ENCODE assay signal across 8 cellular contexts in genomic region chr16:55508271-55508921, GRCh38. TPM values are rescaled to one million over a fixed set of nuclear protein-coding genes. Genes with fewer than 3 reads are reported as not detected.
DNase-seq lines count a peak whose midpoint lies in the region; ATAC-seq and TF ChIP-seq lines count a peak whose summit lies in the region.

No MANE protein-coding gene starts in this region.

- H3K4me3 ChIP-seq in CD8-positive, alpha-beta memory T cell (ENCODE audit: low read length), result no peak overlapping the region
- H3K4me3 ChIP-seq in Panc1 (ENCODE audit: low read depth in 2 of 2, low read length in 2 of 2) (peak overlapping the region; percentile 81 to 82), fibroblast of mammary gland (ENCODE audit: control insufficient read depth, low read depth, low read length) (peak overlapping the region; percentile 52), parathyroid adenoma (ENCODE audit: low read depth, low read length) (peak overlapping the region; percentile 58)

- H3K4me1 ChIP-seq in CD8-positive, alpha-beta memory T cell (ENCODE audit: insufficient read depth, low read length), result no peaks in the 10 kb centered on the region
- peaks cover 17% of the 10 kb centered on the region for H3K4me1 ChIP-seq in Panc1 (ENCODE audit: control insufficient read depth, insufficient read depth, low read length)
- peaks cover 2% of the 10 kb centered on the region for H3K4me1 ChIP-seq in parathyroid adenoma

- peak overlapping the region in 4 of 7 donors; percentile 9 to 57 (median 18) for H3K4me3 Mint-ChIP-seq in CD8-positive, alpha-beta memory T cell

- H3K9me3 ChIP-seq in CD8-positive, alpha-beta memory T cell (ENCODE audit: low read length), result no peaks in the 10 kb centered on the region
- H3K9me3 ChIP-seq in Panc1 (ENCODE audit: control insufficient read depth, insufficient read depth, low read depth, low read length) (peaks cover 6% of the 10 kb centered on the region; the same call in 1 of the 2 replicates), parathyroid adenoma (ENCODE audit: control insufficient read depth, low read length) (no peaks in the 10 kb centered on the region)

- POLR2A ChIA-PET in CD8-positive, alpha-beta memory T cell (lab: Charles Lee), result no interaction called here
- POLR2A ChIA-PET in Panc1 (lab: Charles Lee), result no interaction called here

- BruUV-seq in Panc1 (replicated peaks; lab: Mats Ljungman, UMichigan), result no TSS peak

- H3K36me3 ChIP-seq in CD8-positive, alpha-beta memory T cell (ENCODE audit: insufficient read depth, low read length), result no peaks in the 10 kb centered on the region
- H3K36me3 ChIP-seq in Panc1 (ENCODE audit: control insufficient read depth, insufficient read depth, low read length) (no peaks in the 10 kb centered on the region), parathyroid adenoma (ENCODE audit: control insufficient read depth, insufficient read depth, low read length) (no peaks in the 10 kb centered on the region)

- intact Hi-C loops in Panc1 (cut with micrococcal nuclease; ENCODE audit: unreplicated experiment), result no loop called here

- H3K9me3 Mint-ChIP-seq in CD8-positive, alpha-beta memory T cell, result peaks cover 0 to 22% (median 14%) of the 10 kb centered on the region in 5 donors

- no peak for DNase-seq in CD8-positive, alpha-beta memory T cell
- DNase-seq in Panc1 (ENCODE audit: low read depth, low spot score) (no peak), fibroblast of mammary gland (ENCODE audit: low read depth) (no peak), NCI-H1417 treated with DMSO at 0.1 percent for 48 hours (lab: John Stamatoyannopoulos, UW) (no peak), occipital lobe (lab: John Stamatoyannopoulos, UW) (no peak), NCI-H526 (lab: John Stamatoyannopoulos, UW) (no peak)

- peaks cover 33 to 69% of the 10 kb centered on the region in 2 donors for H3K27me3 Mint-ChIP-seq in CD8-positive, alpha-beta memory T cell

- TF ChIP-seq CTCF in Panc1 (IDR thresholded peaks at IDR 0.05) (no peak), fibroblast of mammary gland (conservative IDR thresholded peaks at IDR 0.05; ENCODE audit: control insufficient read depth, insufficient read depth, low read depth, low read length) (no peak), parathyroid adenoma (IDR thresholded peaks at IDR 0.05) (no peak)

- H3K36me3 Mint-ChIP-seq in CD8-positive, alpha-beta memory T cell, result peaks cover 0 to 3% (median 0%) of the 10 kb centered on the region in 3 donors

- CTCF ChIA-PET in CD8-positive, alpha-beta memory T cell (lab: Charles Lee), result no interaction called here
- CTCF ChIA-PET in Panc1 (lab: Charles Lee), result no interaction called here

- no peak overlapping the region for H3K27ac ChIP-seq in CD8-positive, alpha-beta memory T cell (ENCODE audit: low read depth, low read length)
- peak overlapping the region; percentile 77 for H3K27ac ChIP-seq in Panc1 (ENCODE audit: low read length)
- peak overlapping the region; percentile 41 for H3K27ac ChIP-seq in parathyroid adenoma

- no peak for ATAC-seq in Panc1
- no peak for ATAC-seq in GM18870 (IDR thresholded peaks at IDR 0.05; ENCODE audit: unreplicated experiment)

- in situ Hi-C loops in Panc1 (cut with HindIII; ENCODE audit: low pct_unique_long_range_greater_than_20kb, low sequenced_read_pairs), result no loop called here

- H3K79me2 ChIP-seq in parathyroid adenoma, result no peaks in the 10 kb centered on the region

- H3K9ac ChIP-seq in parathyroid adenoma, result no peak overlapping the region

- no peak overlapping the region for H3K27ac Mint-ChIP-seq in CD8-positive, alpha-beta memory T cell

- H3K4me2 ChIP-seq in parathyroid adenoma (ENCODE audit: low read length), result peak overlapping the region; percentile 74

- H3K4me1 Mint-ChIP-seq in CD8-positive, alpha-beta memory T cell, result peaks cover 4 to 11% (median 9%) of the 10 kb centered on the region in 3 donors

- H2AFZ ChIP-seq in parathyroid adenoma, result peak overlapping the region; percentile 84

- H3K27me3 ChIP-seq in CD8-positive, alpha-beta memory T cell (ENCODE audit: insufficient read depth, low read length, poor library complexity, severe bottlenecking), result no peaks in the 10 kb centered on the region
- H3K27me3 ChIP-seq in Panc1 (ENCODE audit: control insufficient read depth, insufficient read depth, low read length), result no peaks in the 10 kb centered on the region
- H3K27me3 ChIP-seq in parathyroid adenoma (ENCODE audit: control insufficient read depth, insufficient read depth, low read length), result no peaks in the 10 kb centered on the region

RNA-seq across cellular contexts. Expression of gene LPCAT2, which starts 0.5 kb away (rescaled TPM):
- total RNA-seq in CD8-positive, alpha-beta memory T cell, result 1 to 10 TPM in 1 of 2 experiments, under 1 TPM in 1; 0.33 to 1.2 TPM
- polyA plus RNA-seq in CD8-positive, alpha-beta memory T cell, result 0.29 TPM
- 62.1 TPM for total RNA-seq in Panc1 (2021; ENCODE audit: unreplicated experiment)
- polyA plus RNA-seq in Panc1 (2012; ENCODE audit: insufficient read length), result 44.4 TPM
- total RNA-seq in occipital lobe, result 3.1 TPM

RNA-seq across cellular contexts. Expression of gene MMP2, which starts 29.4 kb away (rescaled TPM):
- not detected for total RNA-seq in CD8-positive, alpha-beta memory T cell
- polyA plus RNA-seq in CD8-positive, alpha-beta memory T cell, result not detected
- total RNA-seq in Panc1 (2021; ENCODE audit: unreplicated experiment) (311 TPM), occipital lobe (9.4 TPM)
- 316 TPM for polyA plus RNA-seq in Panc1 (2012; ENCODE audit: insufficient read length)

RNA-seq across cellular contexts. Expression of gene CAPNS2, which starts 58.1 kb away (rescaled TPM):
- total RNA-seq in CD8-positive, alpha-beta memory T cell, result not detected
- not detected for polyA plus RNA-seq in CD8-positive, alpha-beta memory T cell
- total RNA-seq in Panc1 (2021; ENCODE audit: unreplicated experiment) (1.4 TPM), occipital lobe (not detected)
- 0.44 TPM for polyA plus RNA-seq in Panc1 (2012; ENCODE audit: insufficient read length)

Comparison
In these comparisons a context has a peak if more than half of its experiments do, and no peak if none do; other contexts are left out.
1. RNA of gene LPCAT2, which starts 0.5 kb away (total RNA-seq): 62.1 TPM in Panc1 (single experiment); 3.1 TPM in occipital lobe (single experiment) and 0.33 to 1.2 TPM in CD8-positive, alpha-beta memory T cell; every median in the first group is over 10 times any median in the second.
2. RNA of gene MMP2, which starts 29.4 kb away (total RNA-seq): 311 TPM in Panc1 (single experiment); 9.4 TPM in occipital lobe (single experiment) and not detected in CD8-positive, alpha-beta memory T cell; every median in the first group is over 10 times any median in the second.